22 cellular contexts compared by ENCODE assay signal in genomic region chr3:16599694-16600093, GRCh38. TPM values are rescaled to one million over a fixed set of nuclear protein-coding genes. Genes with fewer than 3 reads are reported as not detected.
DNase-seq lines count a peak whose midpoint lies in the region; ATAC-seq, FAIRE-seq and TF ChIP-seq lines count a peak whose summit lies in the region.
"Had no signal": no experiment of that assay in that cellular context is flagged by ENCODE, and none has a peak within 500 bp of the region (broad histone marks: within the 10 kb centered on the region; RNA-seq: fewer than 3 reads in every experiment).

No MANE protein-coding gene starts in this region.

- no peak overlapping the region for H3K27ac Mint-ChIP-seq in activated CD8-positive, alpha-beta T cell treated with anti-CD3 and anti-CD28 coated beads, Interleukin-2, amount 10 ng/mL, durations not matched to agents 7 days and 5 days
- no peak overlapping the region for H3K27ac Mint-ChIP-seq in activated CD8-positive, alpha-beta T cell treated with anti-CD3 and anti-CD28 coated beads for 36 hours
- H3K27ac Mint-ChIP-seq in T-helper 17 cell, result peak overlapping the region; percentile 9
- H3K27ac Mint-ChIP-seq: CD4-positive, alpha-beta T cell had no signal

- H3K9me3 ChIP-seq in T-helper 17 cell (ENCODE audit: control insufficient read depth, low read length, poor library complexity, severe bottlenecking), result no peaks in the 10 kb centered on the region
- no peaks in the 10 kb centered on the region for H3K9me3 ChIP-seq in small intestine (ENCODE audit: control insufficient read depth, low read depth)
- H3K9me3 ChIP-seq: A549, Caco-2, HAP-1 had no signal

- no peak for TF ChIP-seq CTCF in activated CD8-positive, alpha-beta T cell treated with anti-CD3 and anti-CD28 coated beads for 36 hours (IDR thresholded peaks at IDR 0.05)

- DNase-seq in DMS153 (lab: John Stamatoyannopoulos, UW), result peak; percentile 0
- no peak for DNase-seq in DMS153 treated with DMSO at 0.1 percent for 48 hours (lab: John Stamatoyannopoulos, UW; ENCODE audit: unreplicated experiment)
- DNase-seq in activated CD8-positive, alpha-beta T cell treated with anti-CD3 and anti-CD28 coated beads, Interleukin-2, amount 10 ng/mL, durations not matched to agents 7 days and 5 days, result no peak
- DNase-seq in activated CD8-positive, alpha-beta T cell treated with anti-CD3 and anti-CD28 coated beads for 36 hours, result no peak
- no peak for DNase-seq in T-helper 17 cell
- DNase-seq in activated effector memory CD4-positive, alpha-beta T cell treated with anti-CD3 and anti-CD28 coated beads, Interleukin-2, amount 50 U/mL, for 16 hours, result no peak
- no peak for DNase-seq in small intestine
- DNase-seq in activated CD8-positive, alpha-beta memory T cell treated with anti-CD3 and anti-CD28 coated beads, Interleukin-2, amount 50 U/mL, for 48 hours, result no peak
- DNase-seq: AML-193; Caco-2; CD4-positive, alpha-beta T cell; DMS79 treated with DMSO at 0.1 percent for 48 hours; EL had no signal

- H3K27me3 ChIP-seq in small intestine (ENCODE audit: control insufficient read depth in 2 of 2, insufficient read depth in 2 of 2, low read length in 2 of 2), result no peaks in the 10 kb centered on the region

- H3K27me3 Mint-ChIP-seq in activated CD8-positive, alpha-beta T cell treated with anti-CD3 and anti-CD28 coated beads, Interleukin-2, amount 10 ng/mL, durations not matched to agents 7 days and 5 days (ENCODE audit: low read depth), result peaks cover 25% of the 10 kb centered on the region
- H3K27me3 Mint-ChIP-seq in activated CD8-positive, alpha-beta T cell treated with anti-CD3 and anti-CD28 coated beads for 36 hours, result no peaks in the 10 kb centered on the region
- H3K27me3 Mint-ChIP-seq in T-helper 17 cell, result peaks cover 7% of the 10 kb centered on the region
- H3K27me3 Mint-ChIP-seq: CD4-positive, alpha-beta T cell had no signal

- H3K4me3 ChIP-seq in small intestine (ENCODE audit: low read depth in 1 of 2, low read length in 2 of 2), result no peak overlapping the region
- H3K4me3 ChIP-seq: A549, GM12878, HAP-1 had no signal

- no peak overlapping the region for H3K27ac ChIP-seq in small intestine (ENCODE audit: low read depth in 1 of 2, low read length in 1 of 2)
- H3K27ac ChIP-seq: 22Rv1, A549, C4-2B had no signal

- peaks cover 32% of the 10 kb centered on the region for H3K4me1 Mint-ChIP-seq in activated CD8-positive, alpha-beta T cell treated with anti-CD3 and anti-CD28 coated beads, Interleukin-2, amount 10 ng/mL, durations not matched to agents 7 days and 5 days (ENCODE audit: low read depth)
- H3K4me1 Mint-ChIP-seq in activated CD8-positive, alpha-beta T cell treated with anti-CD3 and anti-CD28 coated beads for 36 hours (ENCODE audit: low read depth), result peaks cover 28% of the 10 kb centered on the region
- H3K4me1 Mint-ChIP-seq in T-helper 17 cell, result peaks cover 16% of the 10 kb centered on the region

- peak; percentile 58 for ATAC-seq in activated CD8-positive, alpha-beta T cell treated with anti-CD3 and anti-CD28 coated beads, Interleukin-2, amount 10 ng/mL, durations not matched to agents 7 days and 5 days
- ATAC-seq in activated CD8-positive, alpha-beta T cell treated with anti-CD3 and anti-CD28 coated beads for 36 hours, result no peak
- ATAC-seq in T-helper 17 cell, result no peak
- ATAC-seq: A549, GM12878, HepG2 had no signal

- POLR2A ChIA-PET in activated CD8-positive, alpha-beta T cell treated with anti-CD3 and anti-CD28 coated beads, Interleukin-2, amount 10 ng/mL, durations not matched to agents 7 days and 5 days (lab: Charles Lee), result no interaction called here
- POLR2A ChIA-PET in activated CD8-positive, alpha-beta T cell treated with anti-CD3 and anti-CD28 coated beads for 36 hours (lab: Charles Lee), result no interaction called here

- H3K9me3 Mint-ChIP-seq in activated CD8-positive, alpha-beta T cell treated with anti-CD3 and anti-CD28 coated beads, Interleukin-2, amount 10 ng/mL, durations not matched to agents 7 days and 5 days (ENCODE audit: insufficient read depth), result no peaks in the 10 kb centered on the region
- no peaks in the 10 kb centered on the region for H3K9me3 Mint-ChIP-seq in activated CD8-positive, alpha-beta T cell treated with anti-CD3 and anti-CD28 coated beads for 36 hours
- H3K9me3 Mint-ChIP-seq: CD4-positive, alpha-beta T cell had no signal

- 46 to 75% (median 60%) methylated on average over 3 of the region's 3 CpGs for WGBS in small intestine, 3 donors

- H3K36me3 ChIP-seq in small intestine (ENCODE audit: control insufficient read depth in 2 of 2, insufficient read depth in 2 of 2, low read length in 2 of 2), result no peaks in the 10 kb centered on the region
- H3K36me3 ChIP-seq: HAP-1 had no signal

- CTCF ChIA-PET in activated CD8-positive, alpha-beta T cell treated with anti-CD3 and anti-CD28 coated beads, Interleukin-2, amount 10 ng/mL, durations not matched to agents 7 days and 5 days (lab: Charles Lee), result interaction anchor here (0.8 to 3.7 kb wide), 10 partner anchors 23 to 1241 kb away, joined by 3 to 28 read pairs (median 5); no protein-coding TSS in a partner anchor
- CTCF ChIA-PET in activated CD8-positive, alpha-beta T cell treated with anti-CD3 and anti-CD28 coated beads for 36 hours (lab: Charles Lee), result interaction anchor here (1.1 to 3.3 kb wide), 10 partner anchors 8 to 638 kb away, joined by 3 to 17 read pairs (median 4); no protein-coding TSS in a partner anchor

- no peak for FAIRE-seq in small intestine (lab: Jason Lieb, UNC)
- FAIRE-seq: A549, GM12878, H1, HepG2 had no signal

- no peak overlapping the region for H3K4me3 Mint-ChIP-seq in activated CD8-positive, alpha-beta T cell treated with anti-CD3 and anti-CD28 coated beads, Interleukin-2, amount 10 ng/mL, durations not matched to agents 7 days and 5 days
- no peak overlapping the region for H3K4me3 Mint-ChIP-seq in activated CD8-positive, alpha-beta T cell treated with anti-CD3 and anti-CD28 coated beads for 36 hours
- H3K4me3 Mint-ChIP-seq in T-helper 17 cell, result no peak overlapping the region
- H3K4me3 Mint-ChIP-seq: CD4-positive, alpha-beta T cell had no signal

- no peaks in the 10 kb centered on the region for H3K36me3 Mint-ChIP-seq in activated CD8-positive, alpha-beta T cell treated with anti-CD3 and anti-CD28 coated beads, Interleukin-2, amount 10 ng/mL, durations not matched to agents 7 days and 5 days (ENCODE audit: low read depth)
- H3K36me3 Mint-ChIP-seq in activated CD8-positive, alpha-beta T cell treated with anti-CD3 and anti-CD28 coated beads for 36 hours (ENCODE audit: low read depth), result no peaks in the 10 kb centered on the region
- H3K36me3 Mint-ChIP-seq in T-helper 17 cell (ENCODE audit: low read depth), result no peaks in the 10 kb centered on the region

- H3K4me1 ChIP-seq in small intestine (ENCODE audit: control insufficient read depth in 2 of 2, insufficient read depth in 1 of 2, low read depth in 1 of 2, low read length in 1 of 2), result no peaks in the 10 kb centered on the region
- H3K4me1 ChIP-seq: A549, Caco-2 had no signal

- intact Hi-C loops in activated CD8-positive, alpha-beta T cell treated with anti-CD3 and anti-CD28 coated beads for 36 hours (cut with micrococcal nuclease), result loop anchor here (10.0 kb wide), 1 partner anchor 425 kb away; no protein-coding TSS in a partner anchor

RNA-seq across cellular contexts. Expression of gene DAZL, which starts 5.5 kb away (rescaled TPM):
- not detected for total RNA-seq in activated CD8-positive, alpha-beta T cell treated with anti-CD3 and anti-CD28 coated beads, Interleukin-2, amount 10 ng/mL, durations not matched to agents 7 days and 5 days
- not detected for total RNA-seq in activated CD8-positive, alpha-beta T cell treated with anti-CD3 and anti-CD28 coated beads for 36 hours
- total RNA-seq in T-helper 17 cell, result not detected
- not detected for polyA plus RNA-seq in small intestine
- total RNA-seq: Caco-2; CD4-positive, alpha-beta T cell; G401; HepG2 had no signal
- polyA plus RNA-seq: A549, BJ, HepG2 had no signal
